32 cellular contexts compared by ENCODE assay signal in the genomic region with DNA sequence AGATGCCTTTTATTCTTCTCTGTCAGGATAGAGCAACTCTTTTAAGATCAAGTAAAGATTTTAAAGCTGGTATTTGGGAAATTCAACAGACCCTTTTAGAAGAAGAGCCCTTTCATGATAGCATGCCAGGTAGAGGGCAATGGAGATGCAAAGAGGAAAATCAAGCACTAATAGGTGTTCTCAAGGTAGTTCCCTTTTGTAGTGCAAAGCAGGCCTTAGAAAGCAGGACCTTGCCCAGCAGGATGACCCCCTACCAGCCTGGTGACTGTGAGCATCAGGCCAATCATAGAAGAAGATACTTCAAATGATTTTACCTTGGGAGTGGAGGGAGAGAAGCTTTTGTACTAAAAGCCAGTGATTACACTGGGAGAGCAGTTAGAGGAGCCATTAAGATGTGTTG.
"Had no signal": no experiment of that assay in that cellular context is flagged by ENCODE, and none has a peak within 500 bp of the region (broad histone marks: within the 10 kb centered on the region; RNA-seq: fewer than 3 reads in every experiment).

No MANE protein-coding gene starts in this region.

- H3K4me3 ChIP-seq: hepatocyte, lung, sigmoid colon, smooth muscle cell, stomach, suprapubic skin, tibial nerve had no signal

- ATAC-seq: activated T-helper 17 cell treated with anti-CD3 and anti-CD28 coated beads, Interleukin-2, amount 50 U/mL, for 72 hours; esophagus mucosa; left lobe of liver; naive thymus-derived CD4-positive, alpha-beta T cell; stimulated activated memory B cell treated with anti-CD40 and anti-IgM and Interleukin-4, amounts not matched to agents 10 μg/mL and 1 μg/mL and 100 μg/mL, for 72 hours had no signal

- FAIRE-seq: astrocyte, endothelial cell of umbilical vein, TTC549, urothelium cell line had no signal

- H3K4me2 ChIP-seq: hepatocyte, smooth muscle cell had no signal

- H2AFZ ChIP-seq: hepatocyte had no signal

- H3K9me3 ChIP-seq: sigmoid colon, stomach, suprapubic skin, tibial nerve had no signal

- H3K36me3 ChIP-seq: sigmoid colon, stomach, suprapubic skin, tibial nerve, WERI-Rb-1 had no signal

- H3K27ac ChIP-seq: hepatocyte, sigmoid colon, stomach, suprapubic skin, tibial nerve, WERI-Rb-1 had no signal

- H3K27me3 ChIP-seq: hepatocyte, sigmoid colon, stomach, suprapubic skin, tibial nerve had no signal

- DNase-seq: activated CD4-positive, alpha-beta T cell treated with anti-CD3 and anti-CD28 coated beads for 1 hour; activated CD4-positive, alpha-beta T cell treated with anti-CD3 and anti-CD28 coated beads, Interleukin-2, amount 50 U/mL, for 4 hours; activated CD8-positive, alpha-beta memory T cell treated with anti-CD3 and anti-CD28 coated beads for 24 hours; activated CD8-positive, alpha-beta memory T cell treated with anti-CD3 and anti-CD28 coated beads, Interleukin-2, amount 50 U/mL, for 4 hours; activated naive CD4-positive, alpha-beta T cell; activated naive CD8-positive, alpha-beta T cell treated with anti-CD3 and anti-CD28 coated beads for 36 hours; activated T-cell treated with anti-CD3 and anti-CD28 coated beads, Interleukin-2, amount 50 U/mL, for 24 hours; central memory CD4-positive, alpha-beta T cell; dermis blood vessel endothelial cell; effector memory CD4-positive, alpha-beta T cell; foreskin melanocyte; glutamatergic neuron; immature natural killer cell; naive thymus-derived CD4-positive, alpha-beta T cell; retina; sigmoid colon; stimulated activated CD4-positive, alpha-beta T cell treated with anti-CD3 and anti-CD28 coated beads, Interleukin-15, amount 100 ng/mL, for 24 hours; stomach; WERI-Rb-1 had no signal

- H3K79me2 ChIP-seq: hepatocyte had no signal
